Comparison of ENCODE assay signal across 32 cellular contexts in the genomic region with DNA sequence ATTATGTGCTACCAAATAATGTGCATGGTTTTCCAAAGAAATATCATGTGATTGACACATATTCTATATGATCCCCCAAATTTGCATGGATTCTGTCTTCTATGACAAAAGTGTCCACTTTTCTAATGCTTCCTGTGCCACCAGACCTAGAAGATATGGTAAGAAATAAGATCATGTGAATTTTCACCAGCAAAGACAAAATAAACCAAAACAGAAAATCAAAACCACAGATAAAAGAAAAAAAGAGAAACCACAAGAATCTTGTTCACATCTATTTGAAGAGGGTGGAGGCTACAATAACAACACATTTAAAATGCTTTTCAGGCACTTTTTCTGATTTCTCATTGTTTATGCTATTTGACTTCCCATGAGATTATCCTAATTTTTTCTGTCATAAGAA.
"Had no signal": no experiment of that assay in that cellular context is flagged by ENCODE, and none has a peak within 500 bp of the region (broad histone marks: within the 10 kb centered on the region; RNA-seq: fewer than 3 reads in every experiment).

No MANE protein-coding gene starts in this region.

- H3K36me3 ChIP-seq: esophagus muscularis mucosa, heart left ventricle, neutrophil, pancreas, prostate gland, stomach, thyroid gland, upper lobe of left lung, vagina, WERI-Rb-1 had no signal

- DNase-seq: activated CD4-positive, alpha-beta memory T cell treated with anti-CD3 and anti-CD28 coated beads for 36 hours; activated CD4-positive, alpha-beta T cell treated with anti-CD3 and anti-CD28 coated beads, Interleukin-2, amount 10 ng/mL, durations not matched to agents 24 days and 14 days; activated CD4-positive, CD25-positive, alpha-beta regulatory T cell treated with anti-CD3 and anti-CD28 coated beads, Interleukin-2, amount 50 U/mL, for 72 hours; activated CD8-positive, alpha-beta memory T cell treated with anti-CD3 and anti-CD28 coated beads, Interleukin-2, amount 50 U/mL, for 4 hours; activated gamma-delta T cell; activated naive CD4-positive, alpha-beta T cell treated with anti-CD3 and anti-CD28 coated beads, Interleukin-2, amount 50 U/mL, for 16 hours; activated naive CD8-positive, alpha-beta T cell treated with anti-CD3 and anti-CD28 coated beads, Interleukin-2, amount 50 U/mL, for 24 hours; activated T-cell treated with anti-CD3 and anti-CD28 coated beads, Interleukin-2, amount 50 U/mL, for 1 hour; amygdala; caudate nucleus; endodermal cell; foreskin keratinocyte; heart left ventricle; hypothalamus; naive B cell; nephron progenitor cell; pancreas; retina; stimulated activated CD4-positive, alpha-beta T cell treated with anti-CD3 and anti-CD28 coated beads, Interleukin-4, amount 100 ng/mL, for 24 hours; stomach; T1000; thyroid gland; upper lobe of left lung; WERI-Rb-1 had no signal

- ATAC-seq: activated naive CD8-positive, alpha-beta T cell treated with anti-CD3 and anti-CD28 coated beads, Interleukin-2, amount 50 U/mL, for 24 hours; foreskin keratinocyte; heart left ventricle; pancreas; sciatic nerve; stimulated activated memory B cell treated with anti-CD40 and anti-IgM and Interleukin-4, amounts not matched to agents 10 μg/mL and 1 μg/mL and 100 μg/mL, for 72 hours had no signal

- H3K9me3 Mint-ChIP-seq: activated CD4-positive, alpha-beta T cell treated with anti-CD3 and anti-CD28 coated beads, Interleukin-2, amount 10 ng/mL, durations not matched to agents 24 days and 14 days; activated naive CD8-positive, alpha-beta T cell treated with anti-CD3 and anti-CD28 coated beads, Interleukin-2, amount 50 U/mL, for 24 hours; endodermal cell; mesothelial cell of epicardium; nephron progenitor cell; stimulated activated memory B cell treated with anti-CD40 and anti-IgM and Interleukin-4, amounts not matched to agents 10 μg/mL and 1 μg/mL and 100 μg/mL, for 72 hours had no signal

- H3K27ac Mint-ChIP-seq: activated CD4-positive, alpha-beta memory T cell treated with anti-CD3 and anti-CD28 coated beads for 36 hours; activated CD4-positive, alpha-beta T cell treated with anti-CD3 and anti-CD28 coated beads, Interleukin-2, amount 10 ng/mL, durations not matched to agents 24 days and 14 days; activated naive CD8-positive, alpha-beta T cell treated with anti-CD3 and anti-CD28 coated beads, Interleukin-2, amount 50 U/mL, for 24 hours; endodermal cell; mesothelial cell of epicardium; naive B cell; nephron progenitor cell; stimulated activated memory B cell treated with anti-CD40 and anti-IgM and Interleukin-4, amounts not matched to agents 10 μg/mL and 1 μg/mL and 100 μg/mL, for 72 hours had no signal

- H3K27me3 ChIP-seq: esophagus muscularis mucosa, foreskin keratinocyte, heart left ventricle, neutrophil, pancreas, stomach, thyroid gland, upper lobe of left lung, vagina had no signal

- H3K4me3 ChIP-seq: esophagus muscularis mucosa, heart left ventricle, pancreas, prostate gland, skin epidermis, stomach, thyroid gland, upper lobe of left lung, vagina had no signal

- H3K27me3 Mint-ChIP-seq: stimulated activated memory B cell treated with anti-CD40 and anti-IgM and Interleukin-4, amounts not matched to agents 10 μg/mL and 1 μg/mL and 100 μg/mL, for 72 hours had no signal

- H3K27ac ChIP-seq: esophagus muscularis mucosa, foreskin keratinocyte, heart left ventricle, neutrophil, pancreas, prostate gland, skin epidermis, stomach, thyroid gland, upper lobe of left lung, vagina, WERI-Rb-1 had no signal

- H3K9me3 ChIP-seq: esophagus muscularis mucosa, heart left ventricle, neutrophil, pancreas, prostate gland, stomach, thyroid gland, upper lobe of left lung, vagina had no signal

- H3K4me1 Mint-ChIP-seq: endodermal cell had no signal

- H3K36me3 Mint-ChIP-seq: activated CD4-positive, alpha-beta memory T cell treated with anti-CD3 and anti-CD28 coated beads for 36 hours; mesothelial cell of epicardium; naive B cell; stimulated activated memory B cell treated with anti-CD40 and anti-IgM and Interleukin-4, amounts not matched to agents 10 μg/mL and 1 μg/mL and 100 μg/mL, for 72 hours had no signal

- H3K4me1 ChIP-seq: esophagus muscularis mucosa, foreskin keratinocyte, pancreas, prostate gland, stomach, upper lobe of left lung had no signal

- H3K4me3 Mint-ChIP-seq: activated CD4-positive, alpha-beta memory T cell treated with anti-CD3 and anti-CD28 coated beads for 36 hours; activated CD4-positive, alpha-beta T cell treated with anti-CD3 and anti-CD28 coated beads, Interleukin-2, amount 10 ng/mL, durations not matched to agents 24 days and 14 days; activated naive CD8-positive, alpha-beta T cell treated with anti-CD3 and anti-CD28 coated beads, Interleukin-2, amount 50 U/mL, for 24 hours; endodermal cell; mesothelial cell of epicardium; naive B cell; nephron progenitor cell; stimulated activated memory B cell treated with anti-CD40 and anti-IgM and Interleukin-4, amounts not matched to agents 10 μg/mL and 1 μg/mL and 100 μg/mL, for 72 hours had no signal
